30 cellular contexts compared by ENCODE assay signal in the genomic region with DNA sequence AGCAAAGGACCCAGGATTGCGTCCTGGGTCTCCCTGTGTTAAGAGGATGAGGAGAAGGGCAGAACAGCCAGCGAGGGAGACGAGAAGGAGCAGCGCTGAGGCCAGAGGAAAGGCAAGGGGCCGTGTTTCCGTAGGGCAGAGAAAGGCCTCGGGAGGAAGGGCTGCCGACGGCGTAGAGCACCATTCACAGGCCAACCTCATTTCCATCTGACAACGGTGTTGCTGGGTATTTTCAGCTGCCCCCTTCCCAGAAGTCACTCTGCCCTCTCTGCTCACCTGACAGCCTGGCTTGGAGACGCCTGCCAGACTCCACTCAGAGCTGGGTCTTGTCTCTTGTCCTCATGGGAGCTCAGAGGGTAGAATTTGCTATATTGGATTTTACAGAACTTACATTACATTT.
"Had no signal": no experiment of that assay in that cellular context is flagged by ENCODE, and none has a peak within 500 bp of the region (broad histone marks: within the 10 kb centered on the region; RNA-seq: fewer than 3 reads in every experiment).

No MANE protein-coding gene starts in this region.

- H3K27ac Mint-ChIP-seq: activated naive CD4-positive, alpha-beta T cell treated with anti-CD3 and anti-CD28 coated beads, Interleukin-2, amount 50 U/mL, for 72 hours; stimulated activated memory B cell treated with anti-CD40 and anti-IgM and Interleukin-4, amounts not matched to agents 10 μg/mL and 1 μg/mL and 100 μg/mL, for 72 hours; stimulated activated naive CD8-positive, alpha-beta T cell treated with anti-CD3 and anti-CD28 coated beads, Interleukin-15, amount 100 ng/mL, for 72 hours; type B pancreatic cell had no signal

- H3K9me3 Mint-ChIP-seq: activated naive CD4-positive, alpha-beta T cell treated with anti-CD3 and anti-CD28 coated beads, Interleukin-2, amount 50 U/mL, for 72 hours; activated T-helper 1 cell treated with anti-CD3 and anti-CD28 coated beads, Interleukin-12 subunit alpha, Interleukin-12 subunit beta, Interleukin-2, Interleukin-4 antibody, amounts not matched to agents 30 ng/mL and 10 ng/mL and 1 ng/mL, durations not matched to agents 14 hours and 24 hours and 36 hours; brain; immature natural killer cell; natural killer cell; stimulated activated memory B cell treated with anti-CD40 and anti-IgM and Interleukin-4, amounts not matched to agents 10 μg/mL and 1 μg/mL and 100 μg/mL, for 72 hours; stimulated activated naive CD8-positive, alpha-beta T cell treated with anti-CD3 and anti-CD28 coated beads, Interleukin-15, amount 100 ng/mL, for 72 hours; T-cell; type B pancreatic cell had no signal

- DNase-seq: activated CD8-positive, alpha-beta memory T cell treated with anti-CD3 and anti-CD28 coated beads for 24 hours; activated effector memory CD4-positive, alpha-beta T cell treated with anti-CD3 and anti-CD28 coated beads, Interleukin-2, amount 50 U/mL, for 16 hours; adrenal gland; dorsolateral prefrontal cortex; effector memory CD4-positive, alpha-beta T cell; hypothalamus; immature natural killer cell; kidney; lower lobe of right lung; mesenchymal stem cell; natural killer cell; sigmoid colon; small intestine; stimulated activated CD4-positive, alpha-beta T cell treated with anti-CD3 and anti-CD28 coated beads, Interleukin-4, amount 100 ng/mL, for 24 hours; stimulated activated naive CD8-positive, alpha-beta T cell treated with anti-CD3 and anti-CD28 coated beads, Interleukin-15, amount 100 ng/mL, for 72 hours; substantia nigra; T-cell; T-helper 9 cell; uterus had no signal

- H3K4me3 Mint-ChIP-seq: activated T-helper 1 cell treated with anti-CD3 and anti-CD28 coated beads, Interleukin-12 subunit alpha, Interleukin-12 subunit beta, Interleukin-2, Interleukin-4 antibody, amounts not matched to agents 30 ng/mL and 10 ng/mL and 1 ng/mL, durations not matched to agents 14 hours and 24 hours and 36 hours; brain; immature natural killer cell; natural killer cell; stimulated activated memory B cell treated with anti-CD40 and anti-IgM and Interleukin-4, amounts not matched to agents 10 μg/mL and 1 μg/mL and 100 μg/mL, for 72 hours; stimulated activated naive CD8-positive, alpha-beta T cell treated with anti-CD3 and anti-CD28 coated beads, Interleukin-15, amount 100 ng/mL, for 72 hours; T-cell; type B pancreatic cell had no signal

- H3K9me3 ChIP-seq: adrenal gland, gastroesophageal sphincter, lower lobe of right lung, sigmoid colon, uterus had no signal

- H3K27me3 ChIP-seq: adrenal gland, cardiac muscle cell, dorsolateral prefrontal cortex, gastroesophageal sphincter, sigmoid colon, uterus had no signal

- H3K4me1 Mint-ChIP-seq: brain; stimulated activated memory B cell treated with anti-CD40 and anti-IgM and Interleukin-4, amounts not matched to agents 10 μg/mL and 1 μg/mL and 100 μg/mL, for 72 hours had no signal

- H3K4me1 ChIP-seq: adrenal gland, gastroesophageal sphincter, lower lobe of right lung, sigmoid colon, uterus had no signal

- ATAC-seq: activated CD4-positive, CD25-positive, alpha-beta regulatory T cell treated with anti-CD3 and anti-CD28 coated beads, Interleukin-2, amount 50 U/mL, for 24 hours; activated naive CD4-positive, alpha-beta T cell treated with anti-CD3 and anti-CD28 coated beads, Interleukin-2, amount 50 U/mL, for 72 hours; gastroesophageal sphincter; lower lobe of right lung; natural killer cell; stimulated activated memory B cell treated with anti-CD40 and anti-IgM and Interleukin-4, amounts not matched to agents 10 μg/mL and 1 μg/mL and 100 μg/mL, for 72 hours; stimulated activated naive CD8-positive, alpha-beta T cell treated with anti-CD3 and anti-CD28 coated beads, Interleukin-15, amount 100 ng/mL, for 72 hours; T-cell had no signal

- H3K27me3 Mint-ChIP-seq: brain; progenitor cell of endocrine pancreas; stimulated activated memory B cell treated with anti-CD40 and anti-IgM and Interleukin-4, amounts not matched to agents 10 μg/mL and 1 μg/mL and 100 μg/mL, for 72 hours; stimulated activated naive CD8-positive, alpha-beta T cell treated with anti-CD3 and anti-CD28 coated beads, Interleukin-15, amount 100 ng/mL, for 72 hours; T-cell; type B pancreatic cell had no signal

- H3K36me3 ChIP-seq: uterus had no signal

- H3K27ac ChIP-seq: adrenal gland, cardiac muscle cell, coronary artery, dorsolateral prefrontal cortex, gastroesophageal sphincter, lower lobe of right lung, sigmoid colon, uterus, VCaP had no signal

- H3K4me3 ChIP-seq: adrenal gland, cardiac muscle cell, coronary artery, dorsolateral prefrontal cortex, gastroesophageal sphincter, lower lobe of right lung, sigmoid colon, uterus had no signal
